Comparison of ENCODE assay signal across 6 cellular contexts in the genomic region with DNA sequence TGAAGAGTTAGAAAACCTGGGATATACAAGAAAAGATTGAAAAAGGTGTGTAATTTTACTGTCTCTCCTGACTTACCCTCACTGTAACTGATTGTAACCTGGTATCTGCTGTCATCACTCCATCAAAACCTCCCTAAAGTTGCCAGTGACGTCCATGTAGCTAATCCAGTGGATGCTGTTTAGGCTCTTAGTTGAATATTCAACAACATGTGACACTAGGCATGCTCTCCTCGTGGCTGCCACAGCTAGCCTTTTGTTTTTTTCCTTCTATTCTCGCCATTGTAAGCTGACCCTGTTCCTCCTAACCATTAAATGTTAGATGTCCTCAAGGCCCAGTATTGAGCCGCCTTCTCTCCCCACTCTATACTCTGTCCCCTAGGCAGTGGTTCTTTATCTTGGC. TPM values are rescaled to one million over a fixed set of nuclear protein-coding genes. Genes with fewer than 3 reads are reported as not detected.
"Had no signal": no experiment of that assay in that cellular context is flagged by ENCODE, and none has a peak within 500 bp of the region (broad histone marks: within the 10 kb centered on the region; RNA-seq: fewer than 3 reads in every experiment).

No MANE protein-coding gene starts in this region.

- H3K4me3 ChIP-seq: GM23338, K562 had no signal

- DNase-seq: H9, HCEC 1CT, IMR-90 had no signal

- ATAC-seq: GM23338, K562 had no signal

RNA-seq across cellular contexts. Expression of gene GADL1, which starts 41.6 kb away (rescaled TPM):
- total RNA-seq: HT-29, IMR-90 had no signal
- polyA plus RNA-seq: IMR-90, K562 had no signal
